Comparison of ENCODE assay signal across 16 cellular contexts in genomic region chr9:14790628-14791027, GRCh38.
DNase-seq lines count a peak whose midpoint lies in the region; ATAC-seq lines count a peak whose summit lies in the region.
"Had no signal": no experiment of that assay in that cellular context is flagged by ENCODE, and none has a peak within 500 bp of the region (broad histone marks: within the 10 kb centered on the region; RNA-seq: fewer than 3 reads in every experiment).

No MANE protein-coding gene starts in this region.

- H3K9me3 ChIP-seq in SJCRH30 (replicated peaks) = no peaks in the 10 kb centered on the region
- H3K9me3 ChIP-seq: BLaER1, Caco-2 had no signal

- H3K4me3 ChIP-seq in SJCRH30 = no peak overlapping the region
- H3K4me3 ChIP-seq: BLaER1, GM23338 had no signal

- no peak for ATAC-seq in HG03432 (IDR thresholded peaks at IDR 0.05; ENCODE audit: unreplicated experiment)
- ATAC-seq: CD8-positive, alpha-beta T cell; GM23338; HCT116 had no signal

- DNase-seq in NCI-H1694 treated with DMSO at 0.1 percent for 48 hours (lab: John Stamatoyannopoulos, UW) (peak; percentile 41), SJCRH30 (no peak), inferior parietal cortex (ENCODE audit: extremely low spot score) (peak; percentile 37), LoVo (ENCODE audit: low spot score) (no peak), A172 (ENCODE audit: low spot score) (no peak)
- DNase-seq: Caco-2; CD4-positive, CD25-positive, alpha-beta regulatory T cell; CD8-positive, alpha-beta T cell; DMS153; DND-41; H9 had no signal

- H3K4me1 ChIP-seq in SJCRH30 = peaks cover 5% of the 10 kb centered on the region; the same call in 1 of the 2 replicates
- H3K4me1 ChIP-seq: Caco-2 had no signal

- H3K36me3 ChIP-seq in SJCRH30 = no peaks in the 10 kb centered on the region; the same call in none of the 2 replicates
- H3K36me3 ChIP-seq: BLaER1 had no signal

- peak overlapping the region; percentile 39; the same call in 1 of the 2 replicates for H3K27ac ChIP-seq in SJCRH30
- H3K27ac ChIP-seq: BLaER1, C4-2B had no signal

- no peaks in the 10 kb centered on the region for H3K27me3 ChIP-seq in SJCRH30
- H3K27me3 ChIP-seq: BLaER1 had no signal

Comparison
In these comparisons a context has a peak if more than half of its experiments do, and no peak if none do; other contexts are left out.
1. DNase-seq: peak in NCI-H1694 treated with DMSO at 0.1 percent for 48 hours (single experiment) and inferior parietal cortex (single experiment); none in SJCRH30 (0 of 2), LoVo (single experiment) and A172 (single experiment).